14 cellular contexts compared by ENCODE assay signal in genomic region chr22:20060700-20061480, GRCh38. TPM values are rescaled to one million over a fixed set of nuclear protein-coding genes. Genes with fewer than 3 reads are reported as not detected.
A peak's percentile ranks its signal among the peaks of the same experiment; 100 is the strongest.
DNase-seq lines count a peak whose midpoint lies in the region; ATAC-seq and TF ChIP-seq lines count a peak whose summit lies in the region.
"Had no signal": no experiment of that assay in that cellular context is flagged by ENCODE, and none has a peak within 500 bp of the region (broad histone marks: within the 10 kb centered on the region; RNA-seq: fewer than 3 reads in every experiment).

No MANE protein-coding gene starts in this region.

- no peak overlapping the region for H3K4me3 Mint-ChIP-seq in endothelial cell (ENCODE audit: unreplicated experiment)
- H3K4me3 Mint-ChIP-seq: mesothelial cell of epicardium had no signal

- H4K20me1 ChIP-seq in SK-N-SH (ENCODE audit: insufficient read depth) (no peaks in the 10 kb centered on the region), HCT116 (ENCODE audit: insufficient read depth) (no peaks in the 10 kb centered on the region)

- RAD21 ChIA-PET in HCT116 (lab: Charles Lee; ENCODE audit: low non-redundant PET in 1 of 2, low total read pairs in 2 of 2, uncharacterized antibody in 2 of 2, unreplicated experiment in 2 of 2): no interaction called here

- H3K4me2 ChIP-seq in SK-N-SH (no peak overlapping the region), HCT116 (ENCODE audit: low read length) (no peak overlapping the region)
- H3K4me2 ChIP-seq: KMS-11 had no signal

- no peak for ATAC-seq in SK-N-SH treated with all-trans-retinoic acid at 6 μM for 48 hours
- ATAC-seq in HCT116: no peak

- peaks cover 5% of the 10 kb centered on the region for H3K36me3 Mint-ChIP-seq in endothelial cell (ENCODE audit: low read depth, unreplicated experiment)

- H3K4me3 ChIP-seq in SK-N-SH (ENCODE audit: low read depth in 2 of 2, low read length in 1 of 2) (no peak overlapping the region), HCT116 (replicated peaks in 1 of 2; ENCODE audit: low read depth in 1 of 2, low read length in 2 of 2) (no peak overlapping the region)

- CTCF ChIA-PET in SK-N-SH (lab: Yijun Ruan, JAX) (interaction anchor here (1.9 kb wide), 1 partner anchor 47 kb away, joined by 7 read pairs; no protein-coding TSS in a partner anchor), HCT116 (lab: Charles Lee) (interaction anchor here (0.6 kb wide), 1 partner anchor 10 kb away, joined by 4 read pairs; no protein-coding TSS in a partner anchor)

- DNase-seq in SK-N-SH (no peak), HCT116 (ENCODE audit: low read depth, low spot score) (no peak), endothelial cell (ENCODE audit: low spot score) (no peak), NK-92 (lab: John Stamatoyannopoulos, UW; ENCODE audit: unreplicated experiment) (no peak), GOT3 (lab: John Stamatoyannopoulos, UW) (no peak)
- DNase-seq: activated CD4-positive, alpha-beta T cell treated with anti-CD3 and anti-CD28 coated beads, Interleukin-2, amount 50 U/mL, for 48 hours; activated effector memory CD4-positive, alpha-beta T cell treated with anti-CD3 and anti-CD28 coated beads, Interleukin-2, amount 50 U/mL, for 16 hours; effector CD4-positive, alpha-beta T cell; NCI-H1694 treated with DMSO at 0.1 percent for 48 hours; NCI-H526 treated with DMSO at 0.1 percent for 48 hours had no signal

- H3K36me3 ChIP-seq in SK-N-SH (replicated peaks in 1 of 2; ENCODE audit: control insufficient read depth in 1 of 2, insufficient read depth in 2 of 2, low read length in 1 of 2): peaks cover 0 to 9% of the 10 kb centered on the region in 2 experiments
- H3K36me3 ChIP-seq in HCT116 (ENCODE audit: control insufficient read depth in 1 of 2, insufficient read depth in 2 of 2, low read length in 2 of 2): no peaks in the 10 kb centered on the region; a peak in 1 of 4 replicates

- H2AFZ ChIP-seq in SK-N-SH (ENCODE audit: low read depth) (no peak overlapping the region), HCT116 (ENCODE audit: low read depth, low read length, poor library complexity, severe bottlenecking) (no peak overlapping the region)

- intact Hi-C loops in HCT116 (cut with micrococcal nuclease): no loop called here

- H3K27me3 Mint-ChIP-seq in endothelial cell (ENCODE audit: unreplicated experiment): peaks cover 5% of the 10 kb centered on the region

- H3K9me3 ChIP-seq in SK-N-SH (no peaks in the 10 kb centered on the region), HCT116 (ENCODE audit: control insufficient read depth in 1 of 2, insufficient read depth in 1 of 2, low read depth in 1 of 2, low read length in 2 of 2) (no peaks in the 10 kb centered on the region)

- TF ChIP-seq RAD21 in SK-N-SH (IDR thresholded peaks at IDR 0.05; ENCODE audit: low read length) (no peak), HCT116 (IDR thresholded peaks at IDR 0.05; ENCODE audit: low read depth) (no peak)

- WGBS in SK-N-SH (ENCODE audit: low lambda C conversion rate): 89% methylated on average over 9 of the region's 10 CpGs

- H3K79me2 ChIP-seq in SK-N-SH (ENCODE audit: insufficient read depth) (no peaks in the 10 kb centered on the region), HCT116 (ENCODE audit: insufficient read depth, low read length) (no peaks in the 10 kb centered on the region)

- H3K27ac Mint-ChIP-seq in endothelial cell (ENCODE audit: unreplicated experiment): peak overlapping the region; percentile 48
- H3K27ac Mint-ChIP-seq: mesothelial cell of epicardium had no signal

- POLR2A ChIA-PET in SK-N-SH (lab: Yijun Ruan, JAX): no interaction called here
- POLR2A ChIA-PET in HCT116 (lab: Charles Lee): no interaction called here

- peaks cover 2% of the 10 kb centered on the region for H3F3A ChIP-seq in SK-N-SH (replicated peaks; ENCODE audit: insufficient read depth)

- H3K4me1 ChIP-seq in SK-N-SH (ENCODE audit: control insufficient read depth in 1 of 2, insufficient read depth in 2 of 2, low read depth in 1 of 2, low read length in 1 of 2) (no peaks in the 10 kb centered on the region), HCT116 (ENCODE audit: control insufficient read depth in 1 of 2, insufficient read depth in 2 of 2, low read length in 2 of 2) (peaks cover 4 to 26% of the 10 kb centered on the region in 2 experiments)

- TF ChIP-seq CTCF in SK-N-SH (IDR thresholded peaks at IDR 0.05) (peak; percentile 23; the same call in 1 of the 2 replicates), HCT116 (IDR thresholded peaks at IDR 0.05 in 2 of 3, conservative IDR thresholded peaks at IDR 0.05 in 1 of 3; ENCODE audit: borderline replicate concordance in 1 of 3, insufficient read depth in 1 of 3, low read depth in 2 of 3, low read length in 2 of 3) (peak in 2 of 3 experiments; percentile 40 to 51; a peak in 3 of 6 replicates), endothelial cell (IDR thresholded peaks at IDR 0.05; ENCODE audit: unreplicated experiment) (no peak)

- TF ChIP-seq POLR2A in HCT116 (IDR thresholded peaks at IDR 0.05; ENCODE audit: borderline replicate concordance, extremely low read depth, insufficient read depth, insufficient read length): no peak

- H3K27ac ChIP-seq in SK-N-SH (ENCODE audit: low read depth in 2 of 2, low read length in 1 of 2) (no peak overlapping the region), HCT116 (ENCODE audit: low read depth, low read length) (no peak overlapping the region)
- H3K27ac ChIP-seq: foreskin keratinocyte, KMS-11 had no signal

- H3K9me2 ChIP-seq in SK-N-SH (no peaks in the 10 kb centered on the region), HCT116 (ENCODE audit: insufficient read depth) (no peaks in the 10 kb centered on the region)

- TF ChIP-seq EP300 in SK-N-SH (IDR thresholded peaks at IDR 0.05; ENCODE audit: borderline replicate concordance in 1 of 2, low read depth in 1 of 2, low read length in 1 of 2): no peak

- H3K9me3 Mint-ChIP-seq in endothelial cell (ENCODE audit: unreplicated experiment): no peaks in the 10 kb centered on the region
- H3K9me3 Mint-ChIP-seq: mesothelial cell of epicardium had no signal

- H3K9ac ChIP-seq in SK-N-SH: no peak overlapping the region
- no peak overlapping the region for H3K9ac ChIP-seq in HCT116 (ENCODE audit: low read length)
- H3K9ac ChIP-seq: KMS-11 had no signal

- H3K27me3 ChIP-seq in SK-N-SH (ENCODE audit: insufficient read depth) (no peaks in the 10 kb centered on the region), HCT116 (ENCODE audit: insufficient read depth, low read length) (no peaks in the 10 kb centered on the region)
- H3K27me3 ChIP-seq: foreskin keratinocyte had no signal

- no TSS peak for BruUV-seq in HCT116 (replicated peaks; lab: Mats Ljungman, UMichigan)

- no peaks in the 10 kb centered on the region for H3K4me1 Mint-ChIP-seq in endothelial cell (ENCODE audit: unreplicated experiment)

TF ChIP-seq in SK-N-SH, 30 proteins besides CTCF, POLR2A, EP300 and RAD21 (continues in another document):
- TF ChIP-seq TEAD4 (IDR thresholded peaks at IDR 0.05; ENCODE audit: borderline replicate concordance, insufficient read depth) (no peak), FOSL2 (IDR thresholded peaks at IDR 0.05; ENCODE audit: borderline replicate concordance, low read depth) (no peak), GABPA (IDR thresholded peaks at IDR 0.05; ENCODE audit: low read depth) (no peak), POLR2AphosphoS5 (IDR thresholded peaks at IDR 0.05; ENCODE audit: low read depth, low read length) (no peak), YY1 (IDR thresholded peaks at IDR 0.05; ENCODE audit: low read depth) (no peak)

TF ChIP-seq in HCT116, 20 proteins besides CTCF, POLR2A, EP300 and RAD21:
- TF ChIP-seq ATF3 (IDR thresholded peaks at IDR 0.05): no peak
- TF ChIP-seq EZH2phosphoT487 (IDR thresholded peaks at IDR 0.05; ENCODE audit: borderline replicate concordance): no peak
- TF ChIP-seq JUND (IDR thresholded peaks at IDR 0.05): no peak
- no peak for TF ChIP-seq TCF7L2 (IDR thresholded peaks at IDR 0.05; ENCODE audit: borderline replicate concordance, extremely low read depth, insufficient read depth, insufficient read length)

RNA-seq across cellular contexts. Expression of gene DGCR8, which starts 19.2 kb away (rescaled TPM):
- polyA plus RNA-seq in SK-N-SH (2012; rRNA removed): 23.9 and 26.5 TPM in 2 replicates
- polyA plus RNA-seq in SK-N-SH (2012; cell fraction: cytosol; rRNA removed): 15.0 and 15.8 TPM in 2 replicates
- 107 and 117 TPM in 2 replicates for polyA plus RNA-seq in SK-N-SH (2012; cell fraction: nucleus; rRNA removed)
- total RNA-seq in HCT116 (2021; ENCODE audit: unreplicated experiment) (43.8 TPM), endothelial cell (ENCODE audit: unreplicated experiment) (46.6 TPM)
- polyA plus RNA-seq in HCT116 (2012): 24.2 and 25.3 TPM in 2 replicates

RNA-seq across cellular contexts. Expression of gene TANGO2, which starts 40.0 kb away (rescaled TPM):
- polyA plus RNA-seq in SK-N-SH (2012; rRNA removed): 20.7 and 25.5 TPM in 2 replicates
- 10.1 and 15.9 TPM in 2 replicates for polyA plus RNA-seq in SK-N-SH (2012; cell fraction: cytosol; rRNA removed)
- polyA plus RNA-seq in SK-N-SH (2012; cell fraction: nucleus; rRNA removed): 28.8 and 32.7 TPM in 2 replicates
- total RNA-seq in HCT116 (2021; ENCODE audit: unreplicated experiment) (17.0 TPM), endothelial cell (ENCODE audit: unreplicated experiment) (15.3 TPM)
- 14.7 and 15.6 TPM in 2 replicates for polyA plus RNA-seq in HCT116 (2012)

RNA-seq across cellular contexts. Expression of gene ARVCF, which starts 44.3 kb away (rescaled TPM):
- polyA plus RNA-seq in SK-N-SH (2012; rRNA removed): 27.4 and 33.0 TPM in 2 replicates
- 8.7 and 26.7 TPM in 2 replicates for polyA plus RNA-seq in SK-N-SH (2012; cell fraction: cytosol; rRNA removed)
- polyA plus RNA-seq in SK-N-SH (2012; cell fraction: nucleus; rRNA removed): 105 and 141 TPM in 2 replicates
- total RNA-seq in HCT116 (2021; ENCODE audit: unreplicated experiment) (42.8 TPM), endothelial cell (ENCODE audit: unreplicated experiment) (67.3 TPM)
- 31.1 and 33.4 TPM in 2 replicates for polyA plus RNA-seq in HCT116 (2012)

RNA-seq across cellular contexts. Expression of gene RANBP1, which starts 55.0 kb away (rescaled TPM):
- 288 and 502 TPM in 2 replicates for polyA plus RNA-seq in SK-N-SH (2012; rRNA removed)
- polyA plus RNA-seq in SK-N-SH (2012; cell fraction: cytosol; rRNA removed): 421 and 483 TPM in 2 replicates
- polyA plus RNA-seq in SK-N-SH (2012; cell fraction: nucleus; rRNA removed): 259 and 349 TPM in 2 replicates
- 351 TPM for total RNA-seq in HCT116 (2021; ENCODE audit: unreplicated experiment)
- polyA plus RNA-seq in HCT116 (2012): 240 and 283 TPM in 2 replicates
- 142 TPM for total RNA-seq in endothelial cell (ENCODE audit: unreplicated experiment)

RNA-seq across cellular contexts. Expression of gene TRMT2A, which starts 56.1 kb away (rescaled TPM):
- polyA plus RNA-seq in SK-N-SH (2012; rRNA removed): 54.6 and 73.1 TPM in 2 replicates
- 7.9 and 12.8 TPM in 2 replicates for polyA plus RNA-seq in SK-N-SH (2012; cell fraction: cytosol; rRNA removed)
- 409 and 434 TPM in 2 replicates for polyA plus RNA-seq in SK-N-SH (2012; cell fraction: nucleus; rRNA removed)
- total RNA-seq in HCT116 (2021; ENCODE audit: unreplicated experiment): 67.3 TPM
- polyA plus RNA-seq in HCT116 (2012): 43.8 and 47.9 TPM in 2 replicates
- total RNA-seq in endothelial cell (ENCODE audit: unreplicated experiment): 44.8 TPM
